1 cellular context compared by ENCODE assay signal in genomic region chr2:86695053-86695691, GRCh38.
A peak's percentile ranks its signal among the peaks of the same experiment; 100 is the strongest.
TF ChIP-seq lines count a peak whose summit lies in the region.

No MANE protein-coding gene starts in this region.

TF ChIP-seq in HepG2, 621 proteins besides CTCF, POLR2A, EP300 and RAD21 (continued from another document and continues in another):
- TF ChIP-seq TFE3 (CRISPR knock-in tag; IDR thresholded peaks at IDR 0.05) (peak; percentile 98), ZNF281 (CRISPR knock-in tag; IDR thresholded peaks at IDR 0.05; ENCODE audit: borderline replicate concordance) (no peak), MTF2 (CRISPR knock-in tag; IDR thresholded peaks at IDR 0.05; ENCODE audit: borderline replicate concordance) (no peak), UBTF (CRISPR knock-in tag; IDR thresholded peaks at IDR 0.05) (no peak), TOPORS (CRISPR knock-in tag; IDR thresholded peaks at IDR 0.05) (no peak), ZBTB14 (CRISPR knock-in tag; IDR thresholded peaks at IDR 0.05) (no peak), ZNF33B (CRISPR knock-in tag; IDR thresholded peaks at IDR 0.05) (no peak), ZNF207 (IDR thresholded peaks at IDR 0.05; ENCODE audit: borderline replicate concordance) (no peak), POGZ (CRISPR knock-in tag; IDR thresholded peaks at IDR 0.05) (peak; percentile 85), JUND (CRISPR knock-in tag; IDR thresholded peaks at IDR 0.05) (peak; percentile 59; the same call in 1 of the 2 replicates), ZNF672 (CRISPR knock-in tag; IDR thresholded peaks at IDR 0.05) (no peak), BATF2 (CRISPR knock-in tag; IDR thresholded peaks at IDR 0.05) (no peak), ZNF713 (CRISPR knock-in tag; IDR thresholded peaks at IDR 0.05) (no peak), ISL2 (CRISPR knock-in tag; IDR thresholded peaks at IDR 0.05) (no peak), ZNF652 (CRISPR knock-in tag; IDR thresholded peaks at IDR 0.05; ENCODE audit: borderline replicate concordance, low read depth) (no peak), SMAD3 (CRISPR knock-in tag; IDR thresholded peaks at IDR 0.05) (no peak), MED1 (CRISPR knock-in tag; IDR thresholded peaks at IDR 0.05) (no peak), MBNL3 (CRISPR knock-in tag; conservative IDR thresholded peaks at IDR 0.05) (no peak), KAT2B (IDR thresholded peaks at IDR 0.05; ENCODE audit: borderline replicate concordance, low read depth, low read length) (no peak), SKIL (CRISPR knock-in tag; IDR thresholded peaks at IDR 0.05; ENCODE audit: borderline replicate concordance) (no peak), PAF1 (CRISPR knock-in tag; IDR thresholded peaks at IDR 0.05) (no peak), NPAS2 (CRISPR knock-in tag; IDR thresholded peaks at IDR 0.05; ENCODE audit: borderline replicate concordance) (no peak), ZBTB38 (CRISPR knock-in tag; IDR thresholded peaks at IDR 0.05) (no peak), PHF8 (CRISPR knock-in tag; IDR thresholded peaks at IDR 0.05) (no peak), ZNF777 (CRISPR knock-in tag; IDR thresholded peaks at IDR 0.05) (no peak), ZNF563 (CRISPR knock-in tag; IDR thresholded peaks at IDR 0.05) (no peak), ISX (CRISPR knock-in tag; conservative IDR thresholded peaks at IDR 0.05) (no peak), PRMT3 (CRISPR knock-in tag; IDR thresholded peaks at IDR 0.05; ENCODE audit: borderline replicate concordance, low read depth) (no peak), ZKSCAN8 (CRISPR knock-in tag; IDR thresholded peaks at IDR 0.05; ENCODE audit: borderline replicate concordance) (no peak), FOXO1 (CRISPR knock-in tag; IDR thresholded peaks at IDR 0.05) (no peak), SRY (CRISPR knock-in tag; IDR thresholded peaks at IDR 0.05) (no peak), ZSCAN29 (CRISPR knock-in tag; conservative IDR thresholded peaks at IDR 0.05) (no peak), XRCC5 (optimal IDR thresholded peaks at IDR 0.05; ENCODE audit: low read length) (no peak), GZF1 (CRISPR knock-in tag; IDR thresholded peaks at IDR 0.05) (no peak), ZNF331 (CRISPR knock-in tag; IDR thresholded peaks at IDR 0.05) (no peak), ZNF768 (CRISPR knock-in tag; IDR thresholded peaks at IDR 0.05) (no peak), ZNF44 (CRISPR knock-in tag; IDR thresholded peaks at IDR 0.05) (no peak), ZIK1 (CRISPR knock-in tag; IDR thresholded peaks at IDR 0.05; ENCODE audit: borderline replicate concordance, low read depth) (no peak), PHF5A (CRISPR knock-in tag; IDR thresholded peaks at IDR 0.05; ENCODE audit: low read depth, unreplicated experiment) (no peak), RCOR2 (CRISPR knock-in tag; IDR thresholded peaks at IDR 0.05) (no peak), DPF2 (CRISPR knock-in tag; IDR thresholded peaks at IDR 0.05; ENCODE audit: borderline replicate concordance, low read depth) (no peak), ZNF280B (CRISPR knock-in tag; IDR thresholded peaks at IDR 0.05; ENCODE audit: borderline replicate concordance) (no peak), MAZ (IDR thresholded peaks at IDR 0.05; ENCODE audit: borderline replicate concordance, low read depth, low read length) (no peak), MAZ (CRISPR knock-in tag; IDR thresholded peaks at IDR 0.05; ENCODE audit: low read depth) (no peak), STAG1 (CRISPR knock-in tag; IDR thresholded peaks at IDR 0.05) (no peak), MZF1 (CRISPR knock-in tag; IDR thresholded peaks at IDR 0.05; ENCODE audit: borderline replicate concordance) (no peak), THAP9 (CRISPR knock-in tag; IDR thresholded peaks at IDR 0.05; ENCODE audit: borderline replicate concordance) (no peak), HNF4G (IDR thresholded peaks at IDR 0.05; ENCODE audit: borderline replicate concordance, low read depth, low read length) (no peak), HNF4G (CRISPR knock-in tag; IDR thresholded peaks at IDR 0.05; ENCODE audit: borderline replicate concordance, low read depth) (no peak), SAFB2 (CRISPR knock-in tag; IDR thresholded peaks at IDR 0.05; ENCODE audit: borderline replicate concordance, low read depth) (no peak), PRPF4 (IDR thresholded peaks at IDR 0.05; ENCODE audit: low read depth, low read length, poor library complexity, severe bottlenecking) (no peak), BORCS8-MEF2B (CRISPR knock-in tag; IDR thresholded peaks at IDR 0.05) (no peak), CREB1 (IDR thresholded peaks at IDR 0.05) (peak; percentile 42; the same call in 1 of the 2 replicates), CREB1 (CRISPR knock-in tag; IDR thresholded peaks at IDR 0.05) (no peak), ZNF292 (CRISPR knock-in tag; IDR thresholded peaks at IDR 0.05; ENCODE audit: borderline replicate concordance, low read depth) (no peak), ZKSCAN1 (IDR thresholded peaks at IDR 0.05; ENCODE audit: low read length) (no peak), HMG20B (CRISPR knock-in tag; conservative IDR thresholded peaks at IDR 0.05) (no peak), ZNF891 (CRISPR knock-in tag; IDR thresholded peaks at IDR 0.05) (no peak), ZNF615 (CRISPR knock-in tag; IDR thresholded peaks at IDR 0.05; ENCODE audit: borderline replicate concordance) (no peak), ATF4 (CRISPR knock-in tag; IDR thresholded peaks at IDR 0.05) (0 out of 4 replicates have a peak, but pooled peaks of 1 of the 2 experiments have one; percentile 19), ZNF136 (CRISPR knock-in tag; IDR thresholded peaks at IDR 0.05; ENCODE audit: low read depth) (no peak)
